ENCODE assay signal across 24 cellular contexts in genomic region chr6:64409948-64410347, GRCh38.
"Had no signal": no experiment of that assay in that cellular context is flagged by ENCODE, and none has a peak within 500 bp of the region (broad histone marks: within the 10 kb centered on the region; RNA-seq: fewer than 3 reads in every experiment).

No MANE protein-coding gene starts in this region.

- H3K27ac ChIP-seq: colonic mucosa, coronary artery, dorsolateral prefrontal cortex, epithelial cell of prostate, esophagus muscularis mucosa, esophagus squamous epithelium, gastrocnemius medialis, gastroesophageal sphincter, heart left ventricle, heart right ventricle had no signal

- H3K9me3 ChIP-seq: colonic mucosa, esophagus muscularis mucosa, esophagus squamous epithelium, gastrocnemius medialis, gastroesophageal sphincter, heart left ventricle had no signal

- H3K27me3 ChIP-seq: colonic mucosa, dorsolateral prefrontal cortex, esophagus muscularis mucosa, esophagus squamous epithelium, foreskin keratinocyte, gastrocnemius medialis, gastroesophageal sphincter, heart left ventricle, heart right ventricle had no signal

- DNase-seq: colonic mucosa; cortex of kidney; dermis blood vessel endothelial cell; dorsolateral prefrontal cortex; effector CD4-positive, alpha-beta T cell; effector CD8-positive, alpha-beta T cell; effector memory CD4-positive, alpha-beta T cell; effector memory CD8-positive, alpha-beta T cell; endodermal cell; erythroblast; esophagus squamous epithelium; foreskin fibroblast; foreskin keratinocyte; foreskin melanocyte; gastrocnemius medialis; glutamatergic neuron; head of caudate nucleus; heart left ventricle; heart right ventricle had no signal

- ATAC-seq: effector memory CD8-positive, alpha-beta T cell; esophagus mucosa; foreskin keratinocyte; gastrocnemius medialis; gastroesophageal sphincter; heart left ventricle; heart right ventricle had no signal

- H3K4me1 ChIP-seq: colonic mucosa, esophagus muscularis mucosa, esophagus squamous epithelium, foreskin keratinocyte, gastrocnemius medialis, gastroesophageal sphincter, heart left ventricle, heart right ventricle had no signal

- H3K36me3 ChIP-seq: colonic mucosa, esophagus muscularis mucosa, esophagus squamous epithelium, gastrocnemius medialis, gastroesophageal sphincter, heart left ventricle, heart right ventricle had no signal

- H3K4me3 ChIP-seq: colonic mucosa, coronary artery, dorsolateral prefrontal cortex, esophagus muscularis mucosa, esophagus squamous epithelium, gastrocnemius medialis, gastroesophageal sphincter, heart left ventricle, heart right ventricle had no signal
